In genomic region chr2:9145109-9145751, GRCh38 we compare ENCODE assay signal across 14 cellular contexts.
DNase-seq lines count a peak whose midpoint lies in the region; ATAC-seq and TF ChIP-seq lines count a peak whose summit lies in the region.
"Had no signal": no experiment of that assay in that cellular context is flagged by ENCODE, and none has a peak within 500 bp of the region (broad histone marks: within the 10 kb centered on the region; RNA-seq: fewer than 3 reads in every experiment).

No MANE protein-coding gene starts in this region.

- no peaks in the 10 kb centered on the region for H3K79me2 ChIP-seq in SK-N-SH (ENCODE audit: insufficient read depth)

- no peak for ATAC-seq in SK-N-SH treated with all-trans-retinoic acid at 6 μM for 48 hours
- ATAC-seq in GM21360 (IDR thresholded peaks at IDR 0.05; ENCODE audit: unreplicated experiment) = no peak

- H3K4me2 ChIP-seq in SK-N-SH = no peak overlapping the region

- POLR2A ChIA-PET in SK-N-SH (lab: Yijun Ruan, JAX) = no interaction called here

- H3K27me3 ChIP-seq in SK-N-SH (ENCODE audit: insufficient read depth) (no peaks in the 10 kb centered on the region), thyroid gland (no peaks in the 10 kb centered on the region)
- H3K27me3 ChIP-seq: brain microvascular endothelial cell, upper lobe of left lung had no signal

- WGBS in SK-N-SH (ENCODE audit: low lambda C conversion rate) = 70% methylated on average over 13 of the region's 13 CpGs
- WGBS in thyroid gland, 2 donors = 62 to 68% methylated on average over 13 of the region's 13 CpGs

- intact Hi-C loops in thyroid gland (cut with DNase I) = no loop called here

- no peak overlapping the region for H3K9ac ChIP-seq in SK-N-SH

- H3K27ac ChIP-seq in SK-N-SH (ENCODE audit: low read depth in 2 of 2, low read length in 1 of 2) (peak overlapping the region in 1 of 2 experiments; percentile 28; a peak in 1 of 4 replicates), thyroid gland (no peak overlapping the region)
- H3K27ac ChIP-seq: 22Rv1, brain microvascular endothelial cell, upper lobe of left lung had no signal

- H3K4me3 ChIP-seq in SK-N-SH (ENCODE audit: low read depth in 2 of 2, low read length in 1 of 2) = no peak overlapping the region
- H3K4me3 ChIP-seq in thyroid gland (replicated peaks in 1 of 3) = no peak overlapping the region
- H3K4me3 ChIP-seq: upper lobe of left lung had no signal

- H3K9me2 ChIP-seq in SK-N-SH = no peaks in the 10 kb centered on the region

- TF ChIP-seq CTCF in SK-N-SH (IDR thresholded peaks at IDR 0.05) = no peak
- no peak for TF ChIP-seq CTCF in thyroid gland (IDR thresholded peaks at IDR 0.05)

- TF ChIP-seq POLR2A in thyroid gland (IDR thresholded peaks at IDR 0.05) = no peak

- no peak overlapping the region for H2AFZ ChIP-seq in SK-N-SH (ENCODE audit: low read depth)

- DNase-seq in SK-N-SH (no peak), amniotic epithelial cell (ENCODE audit: low read depth) (peak; percentile 64), hepatic stellate cell (ENCODE audit: low spot score) (peak; percentile 64), thyroid gland (peak; percentile 53), superior temporal gyrus (ENCODE audit: extremely low spot score) (no peak), COLO668 (lab: John Stamatoyannopoulos, UW; ENCODE audit: unreplicated experiment) (no peak)
- DNase-seq: activated CD4-positive, alpha-beta T cell treated with anti-CD3 and anti-CD28 coated beads for 4 hours; brain microvascular endothelial cell; DMS79; NCI-H2081 treated with DMSO at 0.1 percent for 48 hours had no signal

- TF ChIP-seq RAD21 in SK-N-SH (IDR thresholded peaks at IDR 0.05; ENCODE audit: low read length) = no peak

- H3F3A ChIP-seq in SK-N-SH (replicated peaks; ENCODE audit: insufficient read depth) = peaks cover 6% of the 10 kb centered on the region

- no peak for TF ChIP-seq EP300 in SK-N-SH (IDR thresholded peaks at IDR 0.05; ENCODE audit: borderline replicate concordance in 1 of 2, low read depth in 1 of 2, low read length in 1 of 2)

- H3K4me1 ChIP-seq in SK-N-SH (ENCODE audit: control insufficient read depth in 1 of 2, insufficient read depth in 2 of 2, low read depth in 1 of 2, low read length in 1 of 2) (peaks cover 3 to 12% of the 10 kb centered on the region in 2 experiments; a peak in 2 of 4 replicates), thyroid gland (peaks cover 0 to 18% of the 10 kb centered on the region in 2 donors)

- no peaks in the 10 kb centered on the region for H4K20me1 ChIP-seq in SK-N-SH (ENCODE audit: insufficient read depth)

- CTCF ChIA-PET in SK-N-SH (lab: Yijun Ruan, JAX) = interaction anchor here (0.6 to 7.1 kb wide), 7 partner anchors 10 to 226 kb away, joined by 3 to 68 read pairs (median 3); no protein-coding TSS in a partner anchor

- no peaks in the 10 kb centered on the region for H3K9me3 ChIP-seq in SK-N-SH
- H3K9me3 ChIP-seq in thyroid gland = no peaks in the 10 kb centered on the region
- H3K9me3 ChIP-seq: upper lobe of left lung had no signal

- H3K36me3 ChIP-seq in SK-N-SH (replicated peaks in 1 of 2; ENCODE audit: control insufficient read depth in 1 of 2, insufficient read depth in 2 of 2, low read length in 1 of 2) (no peaks in the 10 kb centered on the region), thyroid gland (no peaks in the 10 kb centered on the region)
- H3K36me3 ChIP-seq: brain microvascular endothelial cell, upper lobe of left lung had no signal

TF ChIP-seq in SK-N-SH, 30 proteins besides CTCF, POLR2A, EP300 and RAD21 (continues in another document):
- no peak for TF ChIP-seq ZBTB33 (IDR thresholded peaks at IDR 0.05; ENCODE audit: borderline replicate concordance, low read depth)
- peak; percentile 72 for TF ChIP-seq USF1 (IDR thresholded peaks at IDR 0.05; ENCODE audit: borderline replicate concordance, low read depth)
- peak; percentile 42; the same call in 1 of the 2 replicates for TF ChIP-seq NFIC (IDR thresholded peaks at IDR 0.05; ENCODE audit: borderline replicate concordance)
- TF ChIP-seq PBX3 (IDR thresholded peaks at IDR 0.05) = no peak
- no peak for TF ChIP-seq TAF1 (IDR thresholded peaks at IDR 0.05; ENCODE audit: borderline replicate concordance, low read depth, low read length)
- TF ChIP-seq FOXJ3 (CRISPR knock-in tag; IDR thresholded peaks at IDR 0.05) = no peak
- no peak for TF ChIP-seq RCOR1 (IDR thresholded peaks at IDR 0.05; ENCODE audit: low read length)
- no peak for TF ChIP-seq GATA2 (CRISPR knock-in tag; IDR thresholded peaks at IDR 0.05)
- no peak for TF ChIP-seq JUND (IDR thresholded peaks at IDR 0.05)
- no peak for TF ChIP-seq MEF2A (IDR thresholded peaks at IDR 0.05; ENCODE audit: borderline replicate concordance, low read depth)

TF ChIP-seq in SK-N-SH treated with all-trans-retinoic acid at 6 μM for 48 hours, 23 proteins besides CTCF, POLR2A, EP300 and RAD21:
- TF ChIP-seq CSDC2 (CRISPR knock-in tag; IDR thresholded peaks at IDR 0.05) (no peak), ESRRG (CRISPR knock-in tag; IDR thresholded peaks at IDR 0.05) (no peak), RARB (CRISPR knock-in tag; IDR thresholded peaks at IDR 0.05) (no peak), POU6F1 (CRISPR knock-in tag; IDR thresholded peaks at IDR 0.05; ENCODE audit: borderline replicate concordance, low read depth) (no peak), SNAI2 (CRISPR knock-in tag; IDR thresholded peaks at IDR 0.05) (no peak), BACH2 (CRISPR knock-in tag; IDR thresholded peaks at IDR 0.05; ENCODE audit: borderline replicate concordance) (no peak), TCF4 (CRISPR knock-in tag; IDR thresholded peaks at IDR 0.05; ENCODE audit: borderline replicate concordance) (no peak), ARNTL (CRISPR knock-in tag; IDR thresholded peaks at IDR 0.05; ENCODE audit: borderline replicate concordance, low read depth) (no peak), GLIS3 (CRISPR knock-in tag; IDR thresholded peaks at IDR 0.05) (no peak), ZNF70 (CRISPR knock-in tag; IDR thresholded peaks at IDR 0.05) (no peak), OSR1 (CRISPR knock-in tag; IDR thresholded peaks at IDR 0.05) (no peak), ZNF8 (CRISPR knock-in tag; IDR thresholded peaks at IDR 0.05) (no peak), ISL1 (CRISPR knock-in tag; IDR thresholded peaks at IDR 0.05) (no peak), CREB5 (CRISPR knock-in tag; IDR thresholded peaks at IDR 0.05; ENCODE audit: low read depth) (no peak)

Comparison
In these comparisons a context has a peak if more than half of its experiments do, and no peak if none do; other contexts are left out.
1. DNase-seq: peak in amniotic epithelial cell (single experiment), hepatic stellate cell (single experiment) and thyroid gland (2 of 2); none in SK-N-SH (single experiment), superior temporal gyrus (single experiment) and COLO668 (single experiment).